23 cellular contexts compared by ENCODE assay signal in genomic region chr7:111784311-111784710, GRCh38.
"Had no signal": no experiment of that assay in that cellular context is flagged by ENCODE, and none has a peak within 500 bp of the region (broad histone marks: within the 10 kb centered on the region; RNA-seq: fewer than 3 reads in every experiment).

No MANE protein-coding gene starts in this region.

- H3K4me1 Mint-ChIP-seq: activated CD4-positive, alpha-beta T cell treated with anti-CD3 and anti-CD28 coated beads, Interleukin-2, amount 10 ng/mL, durations not matched to agents 7 days and 5 days had no signal

- H3K27ac ChIP-seq: body of pancreas, coronary artery, gastroesophageal sphincter, heart left ventricle, tibial artery, uterus had no signal

- H3K27me3 Mint-ChIP-seq: activated T-cell treated with anti-CD3 and anti-CD28 coated beads, Interleukin-2, amount 50 U/mL, for 24 hours had no signal

- H3K27me3 ChIP-seq: body of pancreas, gastroesophageal sphincter, heart left ventricle, tibial artery, uterus had no signal

- H3K27ac Mint-ChIP-seq: activated CD4-positive, alpha-beta T cell treated with anti-CD3 and anti-CD28 coated beads, Interleukin-2, amount 10 ng/mL, durations not matched to agents 7 days and 5 days; activated CD8-positive, alpha-beta T cell treated with anti-CD3 and anti-CD28 coated beads, Interleukin-2, amount 10 ng/mL, durations not matched to agents 7 days and 5 days; activated naive CD4-positive, alpha-beta T cell treated with anti-CD3 and anti-CD28 coated beads for 36 hours; activated T-cell treated with anti-CD3 and anti-CD28 coated beads, Interleukin-2, amount 50 U/mL, for 24 hours; activated T-helper 2 cell treated with anti-CD3 and anti-CD28 coated beads, Interferon-gamma antibody, Interleukin-2, Interleukin-4, amounts not matched to agents 10 μg/mL and 5 μg/mL and 100 μg/mL, durations not matched to agents 14 hours and 24 hours and 36 hours had no signal

- H3K4me3 Mint-ChIP-seq: activated CD4-positive, alpha-beta T cell treated with anti-CD3 and anti-CD28 coated beads, Interleukin-2, amount 10 ng/mL, durations not matched to agents 7 days and 5 days; activated CD8-positive, alpha-beta T cell treated with anti-CD3 and anti-CD28 coated beads, Interleukin-2, amount 10 ng/mL, durations not matched to agents 7 days and 5 days; activated naive CD4-positive, alpha-beta T cell treated with anti-CD3 and anti-CD28 coated beads for 36 hours; activated T-cell treated with anti-CD3 and anti-CD28 coated beads, Interleukin-2, amount 50 U/mL, for 24 hours; nephron had no signal

- H3K4me3 ChIP-seq: body of pancreas, coronary artery, gastroesophageal sphincter, heart left ventricle, lung, tibial artery, uterus had no signal

- H3K36me3 ChIP-seq: tibial artery, uterus had no signal

- DNase-seq: activated CD4-positive, alpha-beta T cell treated with anti-CD3 and anti-CD28 coated beads, Interleukin-2, amount 10 ng/mL, durations not matched to agents 7 days and 5 days; activated CD8-positive, alpha-beta T cell treated with anti-CD3 and anti-CD28 coated beads, Interleukin-2, amount 10 ng/mL, durations not matched to agents 7 days and 5 days; activated naive CD4-positive, alpha-beta T cell treated with anti-CD3 and anti-CD28 coated beads for 36 hours; activated T-cell treated with anti-CD3 and anti-CD28 coated beads, Interleukin-2, amount 50 U/mL, for 24 hours; body of pancreas; central memory CD4-positive, alpha-beta T cell; heart left ventricle; kidney; midbrain; occipital lobe; posterior cingulate gyrus; stimulated activated CD4-positive, alpha-beta T cell treated with anti-CD3 and anti-CD28 coated beads, Interleukin-12 subunit alpha, Interleukin-12 subunit beta, amount 100 ng/mL, for 4 hours; stimulated activated CD4-positive, alpha-beta T cell treated with anti-CD3 and anti-CD28 coated beads, Interleukin-1b, Interleukin-23, amount 100 ng/mL, for 48 hours; stimulated activated CD8-positive, alpha-beta memory T cell treated with anti-CD3 and anti-CD28 coated beads, Interleukin-4, amount 100 ng/mL, for 48 hours; stimulated activated naive CD4-positive, alpha-beta T cell; T-helper 9 cell; tibial artery; uterus had no signal

- H3K9me3 Mint-ChIP-seq: activated CD4-positive, alpha-beta T cell treated with anti-CD3 and anti-CD28 coated beads, Interleukin-2, amount 10 ng/mL, durations not matched to agents 7 days and 5 days; activated naive CD4-positive, alpha-beta T cell treated with anti-CD3 and anti-CD28 coated beads for 36 hours; activated T-cell treated with anti-CD3 and anti-CD28 coated beads, Interleukin-2, amount 50 U/mL, for 24 hours; activated T-helper 2 cell treated with anti-CD3 and anti-CD28 coated beads, Interferon-gamma antibody, Interleukin-2, Interleukin-4, amounts not matched to agents 10 μg/mL and 5 μg/mL and 100 μg/mL, durations not matched to agents 14 hours and 24 hours and 36 hours; nephron had no signal

- FAIRE-seq: kidney had no signal

- H3K9me3 ChIP-seq: body of pancreas, gastroesophageal sphincter, heart left ventricle, tibial artery, uterus had no signal

- H3K4me1 ChIP-seq: gastroesophageal sphincter, uterus had no signal
